Comparison of ENCODE assay signal across 10 cellular contexts in genomic region chr9:18976368-18977238, GRCh38. TPM values are rescaled to one million over a fixed set of nuclear protein-coding genes. Genes with fewer than 3 reads are reported as not detected.
DNase-seq lines count a peak whose midpoint lies in the region; ATAC-seq and TF ChIP-seq lines count a peak whose summit lies in the region.
"Had no signal": no experiment of that assay in that cellular context is flagged by ENCODE, and none has a peak within 500 bp of the region (broad histone marks: within the 10 kb centered on the region; RNA-seq: fewer than 3 reads in every experiment).

No MANE protein-coding gene starts in this region.

- H3K9me3 Mint-ChIP-seq in CD8-positive, alpha-beta memory T cell: no peaks in the 10 kb centered on the region

- H3K27me3 Mint-ChIP-seq in CD8-positive, alpha-beta memory T cell: peaks cover 16 to 20% of the 10 kb centered on the region in 2 donors

- peak overlapping the region in 1 of 8 donors; percentile 31 for H3K27ac Mint-ChIP-seq in CD8-positive, alpha-beta memory T cell

- H3K27me3 ChIP-seq in SJCRH30 (no peaks in the 10 kb centered on the region), thoracic aorta (replicated peaks; ENCODE audit: insufficient read depth) (no peaks in the 10 kb centered on the region), thyroid gland (no peaks in the 10 kb centered on the region)
- no peaks in the 10 kb centered on the region for H3K27me3 ChIP-seq in CD8-positive, alpha-beta memory T cell (ENCODE audit: insufficient read depth, low read length, poor library complexity, severe bottlenecking)

- H3K27ac ChIP-seq in SJCRH30: peak overlapping the region; percentile 7; the same call in 1 of the 2 replicates
- no peak overlapping the region for H3K27ac ChIP-seq in thoracic aorta
- no peak overlapping the region for H3K27ac ChIP-seq in thyroid gland
- no peak overlapping the region for H3K27ac ChIP-seq in CD8-positive, alpha-beta memory T cell (ENCODE audit: low read depth, low read length)

- H3K36me3 Mint-ChIP-seq in CD8-positive, alpha-beta memory T cell: no peaks in the 10 kb centered on the region

- DNase-seq in HCEC 1CT (peak; percentile 82), SJCRH30 (peak; percentile 79 to 92), fibroblast of peridontal ligament (ENCODE audit: extremely low read depth) (peak; percentile 85), thoracic aorta (ENCODE audit: low spot score) (no peak), NCI-H2227 treated with DMSO at 0.1 percent for 48 hours (lab: John Stamatoyannopoulos, UW) (no peak), thyroid gland (no peak)
- DNase-seq in CD8-positive, alpha-beta memory T cell: no peak
- DNase-seq: H7 had no signal

- no peak for TF ChIP-seq CTCF in thoracic aorta (IDR thresholded peaks at IDR 0.05)
- TF ChIP-seq CTCF in thyroid gland (IDR thresholded peaks at IDR 0.05): no peak

- TF ChIP-seq POLR2A in thyroid gland (IDR thresholded peaks at IDR 0.05) (no peak), GM18505 (IDR thresholded peaks at IDR 0.05; ENCODE audit: borderline replicate concordance, extremely low read depth, insufficient read depth, insufficient read length) (no peak)

- intact Hi-C loops in thyroid gland (cut with DNase I): no loop called here

- peak overlapping the region; percentile 11; the same call in 1 of the 2 replicates for H3K4me3 ChIP-seq in SJCRH30
- H3K4me3 ChIP-seq in thoracic aorta: peak overlapping the region; percentile 51
- H3K4me3 ChIP-seq in thyroid gland (replicated peaks in 1 of 3): no peak overlapping the region
- H3K4me3 ChIP-seq in CD8-positive, alpha-beta memory T cell (ENCODE audit: low read length): no peak overlapping the region

- H3K4me1 Mint-ChIP-seq in CD8-positive, alpha-beta memory T cell: peaks cover 0 to 12% (median 12%) of the 10 kb centered on the region in 3 donors

- CTCF ChIA-PET in CD8-positive, alpha-beta memory T cell (lab: Charles Lee): no interaction called here

- POLR2A ChIA-PET in CD8-positive, alpha-beta memory T cell (lab: Charles Lee): no interaction called here

- H3K36me3 ChIP-seq in SJCRH30 (no peaks in the 10 kb centered on the region), thoracic aorta (no peaks in the 10 kb centered on the region), thyroid gland (no peaks in the 10 kb centered on the region)
- no peaks in the 10 kb centered on the region for H3K36me3 ChIP-seq in CD8-positive, alpha-beta memory T cell (ENCODE audit: insufficient read depth, low read length)

- H3K4me1 ChIP-seq in SJCRH30 (peaks cover 23% of the 10 kb centered on the region), thoracic aorta (ENCODE audit: control insufficient read depth in 1 of 2, low read depth in 2 of 2) (peaks cover 4 to 29% of the 10 kb centered on the region in 2 donors), thyroid gland (no peaks in the 10 kb centered on the region)
- H3K4me1 ChIP-seq in CD8-positive, alpha-beta memory T cell (ENCODE audit: insufficient read depth, low read length): no peaks in the 10 kb centered on the region

- ATAC-seq in thoracic aorta (ENCODE audit: insufficient number of reproducible peaks, low FRiP score, low read depth): no peak
- no peak for ATAC-seq in GM18505 (IDR thresholded peaks at IDR 0.05; ENCODE audit: unreplicated experiment)
- ATAC-seq: Panc1 had no signal

- WGBS in thyroid gland, 2 donors: 65 to 69% methylated on average over 13 of the region's 13 CpGs

- H3K9me3 ChIP-seq in SJCRH30 (replicated peaks): no peaks in the 10 kb centered on the region
- no peaks in the 10 kb centered on the region for H3K9me3 ChIP-seq in thoracic aorta
- no peaks in the 10 kb centered on the region for H3K9me3 ChIP-seq in thyroid gland
- no peaks in the 10 kb centered on the region for H3K9me3 ChIP-seq in CD8-positive, alpha-beta memory T cell (ENCODE audit: low read length)

- H3K4me3 Mint-ChIP-seq in CD8-positive, alpha-beta memory T cell: no peak overlapping the region

RNA-seq across cellular contexts. Expression of gene SAXO1, which starts 56.4 kb away (rescaled TPM):
- total RNA-seq in SJCRH30 (2014; rRNA removed; shearing (Covaris generic)): not detected in 2 replicates
- 1 to 10 TPM in 1 of 2 donors, under 1 TPM in 1; 0.27 to 1.8 TPM for total RNA-seq in thoracic aorta
- under 1 TPM in 1 of 4 donors, not detected in 3; 0.54 TPM for total RNA-seq in thyroid gland
- not detected for total RNA-seq in CD8-positive, alpha-beta memory T cell
- polyA plus RNA-seq in CD8-positive, alpha-beta memory T cell: not detected

Comparison
In these comparisons a context has a peak if more than half of its experiments do, and no peak if none do; other contexts are left out.
1. DNase-seq: peak in HCEC 1CT (single experiment), SJCRH30 (2 of 2) and fibroblast of peridontal ligament (single experiment); none in thoracic aorta (single experiment), NCI-H2227 treated with DMSO at 0.1 percent for 48 hours (single experiment), thyroid gland (0 of 2) and CD8-positive, alpha-beta memory T cell (0 of 5).
2. H3K4me3 ChIP-seq: peak in SJCRH30 (single experiment) and thoracic aorta (single experiment); none in thyroid gland (0 of 3) and CD8-positive, alpha-beta memory T cell (single experiment).